In genomic region chr11:212150-213100, GRCh38 we compare ENCODE assay signal across 1 cellular context.
TF ChIP-seq lines count a peak whose summit lies in the region.

No MANE protein-coding gene starts in this region.

TF ChIP-seq in HepG2, 621 proteins besides CTCF, POLR2A, EP300 and RAD21:
- TF ChIP-seq AGO2 (optimal IDR thresholded peaks at IDR 0.05; ENCODE audit: low read depth, low read length): peak; percentile 63
- TF ChIP-seq RBFOX2 (IDR thresholded peaks at IDR 0.05; ENCODE audit: low read depth, low read length): peak; percentile 28; the same call in 1 of the 2 replicates
- TF ChIP-seq TBL1XR1 (IDR thresholded peaks at IDR 0.05; ENCODE audit: borderline replicate concordance, low read length, partially characterized antibody): no peak
